ENCODE assay signal across 17 cellular contexts in genomic region chr3:126517291-126517951, GRCh38. TPM values are rescaled to one million over a fixed set of nuclear protein-coding genes. Genes with fewer than 3 reads are reported as not detected.
DNase-seq lines count a peak whose midpoint lies in the region; ATAC-seq and TF ChIP-seq lines count a peak whose summit lies in the region.
"Had no signal": no experiment of that assay in that cellular context is flagged by ENCODE, and none has a peak within 500 bp of the region (broad histone marks: within the 10 kb centered on the region; RNA-seq: fewer than 3 reads in every experiment).

Gene UROC1 (minus strand): TSS chr3:126517773. CDS start chr3:126517719, 54 bp downstream.

- H3K4me1 ChIP-seq in Loucy (ENCODE audit: insufficient read depth, low read length, poor library complexity, severe bottlenecking) (peaks cover 19% of the 10 kb centered on the region), osteoblast (ENCODE audit: insufficient read depth, low read length) (no peaks in the 10 kb centered on the region)
- H3K4me1 ChIP-seq: BE2C, HAP-1 had no signal

- no peak within 1 kb of the TSS for H2AFZ ChIP-seq in Loucy (ENCODE audit: low read length)
- no peak within 1 kb of the TSS for H2AFZ ChIP-seq in osteoblast (ENCODE audit: low read length)
- H2AFZ ChIP-seq: PC-9 had no signal

- no peak within 1 kb of the TSS for H3K4me3 ChIP-seq in Loucy (ENCODE audit: low read length, poor library complexity, severe bottlenecking)
- H3K4me3 ChIP-seq in osteoblast (ENCODE audit: insufficient read depth, low read length) = no peak within 1 kb of the TSS
- H3K4me3 ChIP-seq: HAP-1, PC-9 had no signal

- no peak for TF ChIP-seq CTCF in Loucy (conservative IDR thresholded peaks at IDR 0.05; ENCODE audit: low read length)
- TF ChIP-seq CTCF in osteoblast (IDR thresholded peaks at IDR 0.05; ENCODE audit: extremely low read depth, low read depth, low read length) = no peak

- H3F3A ChIP-seq in Loucy (ENCODE audit: low read depth) = no peaks in the 10 kb centered on the region

- H3K4me2 ChIP-seq in Loucy (ENCODE audit: low read depth, low read length, poor library complexity, severe bottlenecking) (peak within 1 kb of the TSS; percentile 50), osteoblast (ENCODE audit: insufficient read depth, low read length) (no peak within 1 kb of the TSS)
- H3K4me2 ChIP-seq: PC-9 had no signal

- H3K27ac ChIP-seq in osteoblast (ENCODE audit: low read depth, low read length) = no peak within 1 kb of the TSS
- H3K27ac ChIP-seq: PC-9 had no signal

- H3K9ac ChIP-seq in Loucy (ENCODE audit: low read depth, low read length, poor library complexity, severe bottlenecking) = no peak within 1 kb of the TSS

- no peaks in the 10 kb centered on the region for H3K27me3 ChIP-seq in Loucy (ENCODE audit: insufficient read depth, low read length, poor library complexity, severe bottlenecking)
- H3K27me3 ChIP-seq in osteoblast (ENCODE audit: insufficient read depth, low read length) = peaks cover 9% of the 10 kb centered on the region

- H4K20me1 ChIP-seq in Loucy (ENCODE audit: insufficient read depth, low read length, poor library complexity, severe bottlenecking) (no peaks in the 10 kb centered on the region), osteoblast (ENCODE audit: insufficient read depth, low read length) (no peaks in the 10 kb centered on the region)

- peak; percentile 57 for DNase-seq in activated effector memory CD4-positive, alpha-beta T cell treated with anti-CD3 and anti-CD28 coated beads, Interleukin-2, amount 50 U/mL, for 16 hours
- DNase-seq in activated effector memory CD4-positive, alpha-beta T cell treated with Interleukin-2 at 50 U/mL for 16 hours = no peak
- DNase-seq in left lobe of liver (ENCODE audit: low spot score) = peak; percentile 95
- DNase-seq in osteoblast (ENCODE audit: insufficient read length, low spot score, missing footprints) = peak; percentile 66
- no peak for DNase-seq in KBM-7
- DNase-seq in DMS153 (lab: John Stamatoyannopoulos, UW) = no peak
- no peak for DNase-seq in GDM1 (lab: John Stamatoyannopoulos, UW)
- DNase-seq: 8988T, BE2C, NCI-H1436 treated with DMSO at 0.1 percent for 48 hours, NCI-H2081 treated with DMSO at 0.1 percent for 48 hours, NCI-H524, PC-9 had no signal

- peak; percentile 79 for ATAC-seq in left lobe of liver

- no peaks in the 10 kb centered on the region for H3K9me3 ChIP-seq in Loucy (ENCODE audit: insufficient read depth, low read depth, low read length)
- H3K9me3 ChIP-seq in osteoblast (ENCODE audit: low read depth, low read length) = no peaks in the 10 kb centered on the region
- H3K9me3 ChIP-seq: BE2C, HAP-1 had no signal

- no peaks in the 10 kb centered on the region for H3K9me2 ChIP-seq in Loucy (replicated peaks; ENCODE audit: low read depth, low read length)

- H3K79me2 ChIP-seq in Loucy (ENCODE audit: insufficient read depth, low read length) (no peaks in the 10 kb centered on the region), osteoblast (ENCODE audit: insufficient read depth, low read length) (no peaks in the 10 kb centered on the region)

- no peaks in the 10 kb centered on the region for H3K36me3 ChIP-seq in Loucy (ENCODE audit: insufficient read depth, low read length)
- no peaks in the 10 kb centered on the region for H3K36me3 ChIP-seq in osteoblast (ENCODE audit: insufficient read depth, low read length)
- H3K36me3 ChIP-seq: BE2C, HAP-1 had no signal

- in situ Hi-C loops in KBM-7 (cut with MboI; ENCODE audit: low pct_unique_long_range_greater_than_20kb, low sequenced_read_pairs) = no loop called here

RNA-seq across cellular contexts. Expression of gene UROC1, which starts in this region (rescaled TPM):
- total RNA-seq in left lobe of liver (112 TPM), osteoblast (not detected in 2 replicates)
- total RNA-seq: CD8-positive, alpha-beta memory T cell; Daoy; PC-9 had no signal

Comparison
In these comparisons a context has a peak if more than half of its experiments do, and no peak if none do; other contexts are left out.
1. RNA of gene UROC1 (total RNA-seq): 112 TPM in left lobe of liver (single experiment); not detected in osteoblast; every median in the first group is over 100 times any median in the second.
2. DNase-seq: peak in activated effector memory CD4-positive, alpha-beta T cell treated with anti-CD3 and anti-CD28 coated beads, Interleukin-2, amount 50 U/mL, for 16 hours (single experiment) and left lobe of liver (single experiment); none in activated effector memory CD4-positive, alpha-beta T cell treated with Interleukin-2 at 50 U/mL for 16 hours (single experiment), KBM-7 (single experiment), DMS153 (single experiment) and GDM1 (single experiment).
3. Peak in DNase-seq in osteoblast; RNA of the gene not detected or under 1 TPM.